In genomic region chr3:14435175-14436011, GRCh38 we compare ENCODE assay signal across 9 cellular contexts. TPM values are rescaled to one million over a fixed set of nuclear protein-coding genes. Genes with fewer than 3 reads are reported as not detected.
DNase-seq lines count a peak whose midpoint lies in the region; ATAC-seq, FAIRE-seq and TF ChIP-seq lines count a peak whose summit lies in the region.
"Had no signal": no experiment of that assay in that cellular context is flagged by ENCODE, and none has a peak within 500 bp of the region (broad histone marks: within the 10 kb centered on the region; RNA-seq: fewer than 3 reads in every experiment).

No MANE protein-coding gene starts in this region.

- POLR2A ChIA-PET in CD8-positive, alpha-beta T cell (lab: Charles Lee): interaction anchor here (0.7 to 1.1 kb wide), 2 partner anchors 9 to 27 kb away, joined by 3 to 4 read pairs; no protein-coding TSS in a partner anchor

- no peaks in the 10 kb centered on the region for H3K9me3 Mint-ChIP-seq in CD8-positive, alpha-beta T cell
- H3K9me3 Mint-ChIP-seq in endodermal cell: no peaks in the 10 kb centered on the region

- no peak overlapping the region for H3K9ac ChIP-seq in endodermal cell (ENCODE audit: extremely low read depth, low read length, poor library complexity, severe bottlenecking)

- intact Hi-C loops in CD8-positive, alpha-beta T cell (cut with DNase I, micrococcal nuclease): loop anchor here (10.0 kb wide), 2 partner anchors 629 to 1021 kb away; partner anchors contain the start of gene MRPS25 (in 1 of the 2)
- intact Hi-C loops in psoas muscle (cut with DNase I) (loop anchor here in 1 of 2 donors (2.0 kb wide), 2 partner anchors 63 to 115 kb away; no protein-coding TSS in a partner anchor), body of pancreas (cut with DNase I) (no loop called here)

- CTCF ChIA-PET in CD8-positive, alpha-beta T cell (lab: Charles Lee): interaction anchor here (0.8 to 1.6 kb wide), 4 partner anchors 33 to 174 kb away, joined by 3 to 6 read pairs (median 4); partner anchors contain the start of gene SLC6A6

- DNase-seq in CD8-positive, alpha-beta T cell: no peak
- peak; percentile 53 for DNase-seq in M059J (ENCODE audit: low read depth)
- DNase-seq in endodermal cell: no peak
- DNase-seq in psoas muscle: no peak
- no peak for DNase-seq in activated CD4-positive, CD25-positive, alpha-beta regulatory T cell treated with anti-CD3 and anti-CD28 coated beads, Interleukin-2, amount 50 U/mL, for 72 hours
- DNase-seq in D721Med (ENCODE audit: insufficient read length, low spot score): no peak
- DNase-seq in body of pancreas: no peak
- DNase-seq: effector CD4-positive, alpha-beta T cell had no signal

- no peaks in the 10 kb centered on the region for H3K27me3 ChIP-seq in CD8-positive, alpha-beta T cell (ENCODE audit: insufficient read depth, low read length)
- no peaks in the 10 kb centered on the region for H3K27me3 ChIP-seq in endodermal cell (ENCODE audit: control insufficient read depth, insufficient read depth, low read length, poor library complexity, severe bottlenecking)
- no peaks in the 10 kb centered on the region for H3K27me3 ChIP-seq in psoas muscle (ENCODE audit: insufficient read depth in 3 of 3, low read length in 2 of 3)
- H3K27me3 ChIP-seq in body of pancreas: no peaks in the 10 kb centered on the region

- no peaks in the 10 kb centered on the region for H3K9me3 ChIP-seq in CD8-positive, alpha-beta T cell (ENCODE audit: low read length)
- H3K9me3 ChIP-seq in endodermal cell (ENCODE audit: control insufficient read depth, low read length) (no peaks in the 10 kb centered on the region), psoas muscle (no peaks in the 10 kb centered on the region), body of pancreas (no peaks in the 10 kb centered on the region)

- WGBS in endodermal cell (ENCODE audit: insufficient coverage in 1 of 2, insufficient read length in 1 of 2), 2 experiments: 90 to 95% methylated on average over 13 to 18 of the region's 18 CpGs
- WGBS in psoas muscle, 3 donors: 56 to 58% (median 57%) methylated on average over 18 of the region's 18 CpGs
- 62 to 73% methylated on average over 16 to 17 of the region's 18 CpGs for WGBS in body of pancreas, 2 donors

- TF ChIP-seq POLR2A in body of pancreas (IDR thresholded peaks at IDR 0.05): no peak

- no peak overlapping the region for H3K27ac ChIP-seq in CD8-positive, alpha-beta T cell (ENCODE audit: low read depth, low read length)
- H3K27ac ChIP-seq in endodermal cell (ENCODE audit: low read depth, low read length) (peak overlapping the region; percentile 16), psoas muscle (peak overlapping the region; percentile 86), body of pancreas (peak overlapping the region in 2 of 4 donors; percentile 20 to 35)

- H3K36me3 Mint-ChIP-seq in CD8-positive, alpha-beta T cell: no peaks in the 10 kb centered on the region
- H3K36me3 Mint-ChIP-seq in endodermal cell (ENCODE audit: low read depth): no peaks in the 10 kb centered on the region

- no peaks in the 10 kb centered on the region for H3K27me3 Mint-ChIP-seq in CD8-positive, alpha-beta T cell (ENCODE audit: low read depth)
- no peaks in the 10 kb centered on the region for H3K27me3 Mint-ChIP-seq in endodermal cell (ENCODE audit: insufficient read depth)

- no peak overlapping the region for H3K4me3 Mint-ChIP-seq in CD8-positive, alpha-beta T cell
- no peak overlapping the region for H3K4me3 Mint-ChIP-seq in endodermal cell

- ATAC-seq in CD8-positive, alpha-beta T cell: no peak
- ATAC-seq in psoas muscle (no peak), GM18909 (IDR thresholded peaks at IDR 0.05; ENCODE audit: poor library complexity, unreplicated experiment) (no peak), body of pancreas (no peak)

- no peak for FAIRE-seq in D721Med (lab: Jason Lieb, UNC)

- no peak for TF ChIP-seq CTCF in CD8-positive, alpha-beta T cell (IDR thresholded peaks at IDR 0.05)
- TF ChIP-seq CTCF in endodermal cell (conservative IDR thresholded peaks at IDR 0.05) (no peak), psoas muscle (IDR thresholded peaks at IDR 0.05) (no peak), D721Med (IDR thresholded peaks at IDR 0.05; ENCODE audit: insufficient read depth, missing control alignments) (no peak), body of pancreas (IDR thresholded peaks at IDR 0.05) (no peak)

- no peaks in the 10 kb centered on the region for H3K36me3 ChIP-seq in CD8-positive, alpha-beta T cell (ENCODE audit: insufficient read depth, low read length)
- H3K36me3 ChIP-seq in endodermal cell (ENCODE audit: control insufficient read depth, insufficient read depth, low read length) (no peaks in the 10 kb centered on the region), psoas muscle (ENCODE audit: insufficient read depth in 1 of 2, low read depth in 1 of 2) (no peaks in the 10 kb centered on the region), body of pancreas (replicated peaks in 1 of 2; ENCODE audit: insufficient read depth in 1 of 2, low read depth in 2 of 2) (no peaks in the 10 kb centered on the region)

- peaks cover 72% of the 10 kb centered on the region for H3K4me1 Mint-ChIP-seq in CD8-positive, alpha-beta T cell (ENCODE audit: low read depth)
- peaks cover 31% of the 10 kb centered on the region for H3K4me1 Mint-ChIP-seq in endodermal cell

- peak overlapping the region; percentile 92 for H3K27ac Mint-ChIP-seq in CD8-positive, alpha-beta T cell
- H3K27ac Mint-ChIP-seq in endodermal cell: peak overlapping the region; percentile 52

- peaks cover 50% of the 10 kb centered on the region for H3K4me1 ChIP-seq in CD8-positive, alpha-beta T cell (ENCODE audit: insufficient read depth, low read length)
- H3K4me1 ChIP-seq in endodermal cell (ENCODE audit: control insufficient read depth, insufficient read depth, low read length): peaks cover 7% of the 10 kb centered on the region
- peaks cover 83% of the 10 kb centered on the region for H3K4me1 ChIP-seq in psoas muscle
- peaks cover 46% of the 10 kb centered on the region for H3K4me1 ChIP-seq in body of pancreas

- H3K4me3 ChIP-seq in CD8-positive, alpha-beta T cell (ENCODE audit: low read depth, low read length): no peak overlapping the region
- H3K4me3 ChIP-seq in endodermal cell (ENCODE audit: low read length) (no peak overlapping the region), psoas muscle (no peak overlapping the region), body of pancreas (no peak overlapping the region)

RNA-seq across cellular contexts. Expression of gene SLC6A6, which starts 33.0 kb away (rescaled TPM):
- total RNA-seq in CD8-positive, alpha-beta T cell: 10 to 100 TPM; 25.8 to 30.9 TPM
- 24.6 and 43.3 TPM in 2 replicates for total RNA-seq in M059J (2014; rRNA removed; shearing (Covaris generic))
- total RNA-seq in endodermal cell (10 to 100 TPM; 43.1 to 56.5 TPM), psoas muscle (100 to 1,000 TPM in 1 of 4 donors, 10 to 100 TPM in 3; 10.3 to 104 (median 34.7) TPM), body of pancreas (1 to 10 TPM; 4.9 to 5.7 TPM)
- polyA plus RNA-seq in endodermal cell (2013, experiment 1 of 2): 25.6 TPM
- 24.6 TPM for polyA plus RNA-seq in endodermal cell (2013, experiment 2 of 2)
- 10 to 100 TPM; 12.6 to 76.1 (median 52.8) TPM for polyA plus RNA-seq in psoas muscle
